Comparison of ENCODE assay signal across 9 cellular contexts in the genomic region with DNA sequence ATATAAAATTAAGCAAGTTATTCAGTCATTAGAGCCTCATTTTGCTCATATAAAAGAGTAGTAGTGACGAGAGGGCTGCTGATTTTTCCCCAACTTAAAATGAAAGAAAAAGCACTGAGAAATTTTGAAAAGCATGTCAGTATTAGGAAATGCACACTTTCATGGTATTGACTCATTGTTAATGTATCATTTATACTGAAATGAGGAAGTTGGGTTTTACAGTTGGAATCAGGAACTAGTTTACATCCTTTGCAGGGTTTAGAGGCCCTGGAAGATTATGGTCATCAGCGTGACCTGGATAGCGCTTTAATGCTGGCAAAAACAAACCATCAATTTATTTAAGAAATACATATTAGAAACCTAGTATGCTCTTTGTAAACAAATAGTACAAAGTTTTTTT.
DNase-seq lines count a peak whose midpoint lies in the region; ATAC-seq, FAIRE-seq and TF ChIP-seq lines count a peak whose summit lies in the region.
"Had no signal": no experiment of that assay in that cellular context is flagged by ENCODE, and none has a peak within 500 bp of the region (broad histone marks: within the 10 kb centered on the region; RNA-seq: fewer than 3 reads in every experiment).

No MANE protein-coding gene starts in this region.

- FAIRE-seq in HTR-8/SVneo (lab: Jason Lieb, UNC): no peak
- FAIRE-seq: endometrium had no signal

- TF ChIP-seq POLR2A in suprapubic skin (IDR thresholded peaks at IDR 0.05): no peak

- no peaks in the 10 kb centered on the region for H3K9me3 ChIP-seq in suprapubic skin

- peak; percentile 72 for ATAC-seq in GM21447 (IDR thresholded peaks at IDR 0.05; ENCODE audit: unreplicated experiment)

- TF ChIP-seq CTCF in GM06990 (IDR thresholded peaks at IDR 0.05; ENCODE audit: insufficient read depth, low read length, poor library complexity, severe bottlenecking) (no peak), choroid plexus epithelial cell (conservative IDR thresholded peaks at IDR 0.05; ENCODE audit: low read depth, low read length) (no peak), suprapubic skin (IDR thresholded peaks at IDR 0.05) (no peak)

- no peak overlapping the region for H3K27ac ChIP-seq in suprapubic skin

- no peak overlapping the region; the same call in 1 of the 2 replicates for H3K4me3 ChIP-seq in GM06990 (replicated peaks; ENCODE audit: low read depth, low read length)
- no peak overlapping the region for H3K4me3 ChIP-seq in choroid plexus epithelial cell (ENCODE audit: low read depth, low read length)
- no peak overlapping the region for H3K4me3 ChIP-seq in suprapubic skin

- no peaks in the 10 kb centered on the region for H3K27me3 ChIP-seq in GM06990 (replicated peaks; ENCODE audit: control insufficient read depth, insufficient read depth, low read length)
- H3K27me3 ChIP-seq in suprapubic skin: no peaks in the 10 kb centered on the region

- peaks cover 8% of the 10 kb centered on the region for H3K4me1 ChIP-seq in suprapubic skin

- H3K36me3 ChIP-seq in GM06990 (ENCODE audit: control insufficient read depth, insufficient read depth, low read length) (no peaks in the 10 kb centered on the region), suprapubic skin (no peaks in the 10 kb centered on the region)

- in situ Hi-C loops in KBM-7 (cut with MboI; ENCODE audit: low pct_unique_long_range_greater_than_20kb, low sequenced_read_pairs): no loop called here

- no peak for TF ChIP-seq EP300 in suprapubic skin (IDR thresholded peaks at IDR 0.05)

- WGBS in suprapubic skin: 86% methylated on average over 3 of the region's 3 CpGs

- peak; percentile 72 for DNase-seq in GM06990 (ENCODE audit: extremely low read depth, insufficient read length)
- DNase-seq in KBM-7: peak; percentile 83
- DNase-seq in choroid plexus epithelial cell (ENCODE audit: low read depth): peak; percentile 36
- DNase-seq in NCI-H2171 treated with DMSO at 0.1 percent for 48 hours (lab: John Stamatoyannopoulos, UW): no peak
- DNase-seq in stimulated activated CD4-positive, alpha-beta T cell treated with anti-CD3 and anti-CD28 coated beads, Interleukin-2, amount 100 ng/mL, for 48 hours: no peak
- no peak for DNase-seq in HTR-8/SVneo (ENCODE audit: insufficient read length, low spot score)
- DNase-seq in suprapubic skin (ENCODE audit: low spot score in 2 of 2): no peak

Comparison
In these comparisons a context has a peak if more than half of its experiments do, and no peak if none do; other contexts are left out.
1. DNase-seq: peak in GM06990 (single experiment), KBM-7 (single experiment) and choroid plexus epithelial cell (single experiment); none in NCI-H2171 treated with DMSO at 0.1 percent for 48 hours (single experiment), stimulated activated CD4-positive, alpha-beta T cell treated with anti-CD3 and anti-CD28 coated beads, Interleukin-2, amount 100 ng/mL, for 48 hours (0 of 2), HTR-8/SVneo (single experiment) and suprapubic skin (0 of 2).